Comparison of ENCODE assay signal across 26 cellular contexts in the genomic region with DNA sequence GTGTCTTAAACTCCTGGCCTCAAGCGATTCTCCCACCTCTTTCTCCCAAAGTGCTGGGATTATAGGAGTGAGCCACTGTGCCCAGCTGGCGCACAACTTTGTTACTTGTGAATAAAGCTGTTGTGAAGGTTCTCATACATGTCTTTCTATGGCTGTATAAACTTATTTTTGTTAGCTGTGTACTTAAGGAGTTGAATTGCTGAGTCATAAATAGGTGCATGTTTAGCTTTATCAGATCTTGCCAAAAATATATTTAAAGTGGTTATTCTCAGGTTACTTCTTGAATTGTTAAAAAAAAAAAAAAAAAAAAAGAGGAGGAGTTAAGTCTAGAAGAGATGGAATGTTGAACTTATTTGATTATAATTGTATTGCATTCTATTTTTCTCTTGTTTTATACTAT. TPM values are rescaled to one million over a fixed set of nuclear protein-coding genes. Genes with fewer than 3 reads are reported as not detected.
"Had no signal": no experiment of that assay in that cellular context is flagged by ENCODE, and none has a peak within 500 bp of the region (broad histone marks: within the 10 kb centered on the region; RNA-seq: fewer than 3 reads in every experiment).

No MANE protein-coding gene starts in this region.

- H3K9me3 Mint-ChIP-seq: activated CD4-positive, alpha-beta memory T cell treated with anti-CD3 and anti-CD28 coated beads, Interleukin-2, amount 10 ng/mL, durations not matched to agents 7 days and 5 days; activated CD4-positive, alpha-beta T cell treated with anti-CD3 and anti-CD28 coated beads, Interleukin-2, amount 10 ng/mL, durations not matched to agents 24 days and 14 days; activated naive CD4-positive, alpha-beta T cell treated with anti-CD3 and anti-CD28 coated beads for 36 hours; activated naive CD8-positive, alpha-beta T cell treated with anti-CD3 and anti-CD28 coated beads, Interleukin-2, amount 10 ng/mL, durations not matched to agents 7 days and 5 days; activated T-cell treated with anti-CD3 and anti-CD28 coated beads, Interleukin-2, amount 50 U/mL, for 72 hours; dendritic cell treated with granulocyte-macrophage colony-stimulating factor and Interleukin-4, amounts not matched to agents 40 ng/mL and 50 ng/mL, for 4 days; memory B cell; natural killer cell treated with Interleukin-12 subunit alpha and Interleukin-12 subunit beta and Interleukin-15 and Interleukin-18, amount 100 ng/mL, for 72 hours had no signal

- H3K27ac ChIP-seq: foreskin keratinocyte, neutrophil, ovary, psoas muscle, right atrium auricular region, tibial nerve, VCaP had no signal

- ATAC-seq: activated CD4-positive, CD25-positive, alpha-beta regulatory T cell treated with anti-CD3 and anti-CD28 coated beads, Interleukin-2, amount 50 U/mL, for 24 hours; activated T-cell treated with anti-CD3 and anti-CD28 coated beads, Interleukin-2, amount 50 U/mL, for 72 hours; foreskin keratinocyte; left lobe of liver; natural killer cell treated with Interleukin-12 subunit alpha and Interleukin-12 subunit beta and Interleukin-15 and Interleukin-18, amount 100 ng/mL, for 72 hours; psoas muscle had no signal

- H3K36me3 Mint-ChIP-seq: activated naive CD8-positive, alpha-beta T cell treated with anti-CD3 and anti-CD28 coated beads, Interleukin-2, amount 10 ng/mL, durations not matched to agents 7 days and 5 days; immature natural killer cell; memory B cell; natural killer cell treated with Interleukin-12 subunit alpha and Interleukin-12 subunit beta and Interleukin-15 and Interleukin-18, amount 100 ng/mL, for 72 hours had no signal

- H3K4me1 Mint-ChIP-seq: activated CD4-positive, alpha-beta memory T cell treated with anti-CD3 and anti-CD28 coated beads, Interleukin-2, amount 10 ng/mL, durations not matched to agents 7 days and 5 days; activated CD4-positive, alpha-beta T cell treated with anti-CD3 and anti-CD28 coated beads, Interleukin-2, amount 10 ng/mL, durations not matched to agents 24 days and 14 days; activated naive CD8-positive, alpha-beta T cell treated with anti-CD3 and anti-CD28 coated beads, Interleukin-2, amount 10 ng/mL, durations not matched to agents 7 days and 5 days; immature natural killer cell; memory B cell had no signal

- H3K9me3 ChIP-seq: neutrophil, ovary, psoas muscle, right atrium auricular region, tibial nerve had no signal

- H3K4me3 Mint-ChIP-seq: activated CD4-positive, alpha-beta memory T cell treated with anti-CD3 and anti-CD28 coated beads, Interleukin-2, amount 10 ng/mL, durations not matched to agents 7 days and 5 days; activated CD4-positive, alpha-beta T cell treated with anti-CD3 and anti-CD28 coated beads, Interleukin-2, amount 10 ng/mL, durations not matched to agents 24 days and 14 days; activated naive CD4-positive, alpha-beta T cell treated with anti-CD3 and anti-CD28 coated beads for 36 hours; activated naive CD8-positive, alpha-beta T cell treated with anti-CD3 and anti-CD28 coated beads, Interleukin-2, amount 10 ng/mL, durations not matched to agents 7 days and 5 days; activated T-cell treated with anti-CD3 and anti-CD28 coated beads, Interleukin-2, amount 50 U/mL, for 72 hours; dendritic cell treated with granulocyte-macrophage colony-stimulating factor and Interleukin-4, amounts not matched to agents 40 ng/mL and 50 ng/mL, for 4 days; immature natural killer cell; memory B cell; natural killer cell treated with Interleukin-12 subunit alpha and Interleukin-12 subunit beta and Interleukin-15 and Interleukin-18, amount 100 ng/mL, for 72 hours had no signal

- FAIRE-seq: urothelium cell line had no signal

- H3K27me3 ChIP-seq: foreskin keratinocyte, ovary, right atrium auricular region had no signal

- H3K4me3 ChIP-seq: ovary, psoas muscle, right atrium auricular region, tibial nerve had no signal

- DNase-seq: activated CD4-positive, alpha-beta memory T cell treated with anti-CD3 and anti-CD28 coated beads, Interleukin-2, amount 10 ng/mL, durations not matched to agents 7 days and 5 days; activated CD4-positive, alpha-beta T cell treated with anti-CD3 and anti-CD28 coated beads, Interleukin-2, amount 10 ng/mL, durations not matched to agents 24 days and 14 days; activated effector memory CD4-positive, alpha-beta T cell treated with Interleukin-2 at 50 U/mL for 16 hours; activated naive CD4-positive, alpha-beta T cell treated with anti-CD3 and anti-CD28 coated beads for 36 hours; activated naive CD8-positive, alpha-beta T cell treated with anti-CD3 and anti-CD28 coated beads, Interleukin-2, amount 10 ng/mL, durations not matched to agents 7 days and 5 days; activated T-cell treated with anti-CD3 and anti-CD28 coated beads, Interleukin-2, amount 50 U/mL, for 72 hours; amygdala; effector CD4-positive, alpha-beta T cell; erythroblast; foreskin keratinocyte; immature natural killer cell; ovary; psoas muscle; stimulated activated CD4-positive, alpha-beta T cell treated with anti-CD3 and anti-CD28 coated beads, Interleukin-4, amount 100 ng/mL, for 24 hours; stimulated activated naive CD4-positive, alpha-beta T cell treated with Interleukin-2 at 50 U/mL for 16 hours; T-helper 2 cell had no signal

- H3K4me1 ChIP-seq: foreskin keratinocyte, psoas muscle, right atrium auricular region, tibial nerve had no signal

- H3K36me3 ChIP-seq: neutrophil, ovary, right atrium auricular region, tibial nerve had no signal

- H3K27ac Mint-ChIP-seq: activated CD4-positive, alpha-beta memory T cell treated with anti-CD3 and anti-CD28 coated beads, Interleukin-2, amount 10 ng/mL, durations not matched to agents 7 days and 5 days; activated CD4-positive, alpha-beta T cell treated with anti-CD3 and anti-CD28 coated beads, Interleukin-2, amount 10 ng/mL, durations not matched to agents 24 days and 14 days; activated naive CD4-positive, alpha-beta T cell treated with anti-CD3 and anti-CD28 coated beads for 36 hours; activated naive CD8-positive, alpha-beta T cell treated with anti-CD3 and anti-CD28 coated beads, Interleukin-2, amount 10 ng/mL, durations not matched to agents 7 days and 5 days; activated T-cell treated with anti-CD3 and anti-CD28 coated beads, Interleukin-2, amount 50 U/mL, for 72 hours; dendritic cell treated with granulocyte-macrophage colony-stimulating factor and Interleukin-4, amounts not matched to agents 40 ng/mL and 50 ng/mL, for 4 days; immature natural killer cell; memory B cell; natural killer cell treated with Interleukin-12 subunit alpha and Interleukin-12 subunit beta and Interleukin-15 and Interleukin-18, amount 100 ng/mL, for 72 hours had no signal

RNA-seq across cellular contexts. Expression of gene IRX3, which starts 47.6 kb away (rescaled TPM):
- total RNA-seq: activated naive CD4-positive, alpha-beta T cell treated with anti-CD3 and anti-CD28 coated beads for 36 hours; activated naive CD8-positive, alpha-beta T cell treated with anti-CD3 and anti-CD28 coated beads, Interleukin-2, amount 10 ng/mL, durations not matched to agents 7 days and 5 days; natural killer cell treated with Interleukin-12 subunit alpha and Interleukin-12 subunit beta and Interleukin-15 and Interleukin-18, amount 100 ng/mL, for 72 hours had no signal
- polyA plus RNA-seq: immature natural killer cell had no signal
